ENCODE assay signal across 1 cellular context in the genomic region with DNA sequence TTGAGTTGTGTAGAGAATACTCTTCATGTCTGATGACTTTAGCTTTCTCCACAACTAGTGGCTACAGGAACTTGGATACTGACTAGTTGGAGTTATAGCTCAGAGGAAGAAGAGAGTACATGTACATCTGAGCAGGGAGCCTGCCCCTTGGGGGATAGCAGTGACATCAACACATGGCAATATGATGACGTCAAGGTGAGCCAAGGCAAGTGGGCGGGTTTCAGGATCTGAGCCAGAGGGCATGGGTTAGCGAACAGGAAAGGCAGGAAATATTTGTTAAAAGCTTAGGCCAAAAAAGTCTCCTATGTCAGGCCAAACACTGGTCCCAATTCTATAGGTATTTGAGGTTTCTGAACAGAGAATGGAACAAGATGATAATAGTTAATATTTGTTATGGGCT.
TF ChIP-seq lines count a peak whose summit lies in the region.

No MANE protein-coding gene starts in this region.

TF ChIP-seq in HEK293, 187 proteins besides CTCF, POLR2A, EP300 and RAD21 (continued from another document):
- TF ChIP-seq ZNF394 (tag by site-specific recombination; IDR thresholded peaks at IDR 0.05; ENCODE audit: borderline replicate concordance) (peak; percentile 27; the same call in 1 of the 2 replicates), ZBTB21 (tag by site-specific recombination; IDR thresholded peaks at IDR 0.05) (peak; percentile 98), ZEB2 (tag by site-specific recombination; IDR thresholded peaks at IDR 0.05) (peak; percentile 59; the same call in 1 of the 2 replicates), SP2 (tag by site-specific recombination; IDR thresholded peaks at IDR 0.05) (peak; percentile 15; the same call in 1 of the 2 replicates), ZNF629 (tag by site-specific recombination; IDR thresholded peaks at IDR 0.05) (peak; percentile 97), ZNF510 (tag by site-specific recombination; IDR thresholded peaks at IDR 0.05; ENCODE audit: insufficient replicate concordance) (no peak), ZNF366 (tag by site-specific recombination; conservative IDR thresholded peaks at IDR 0.05) (peak; percentile 88), KLF1 (tag by site-specific recombination; IDR thresholded peaks at IDR 0.05) (no peak), ZNF132 (tag by site-specific recombination; IDR thresholded peaks at IDR 0.05; ENCODE audit: borderline replicate concordance) (no peak), GLIS1 (tag by site-specific recombination; IDR thresholded peaks at IDR 0.05) (0 out of 2 replicates have a peak, but pooled peaks have one; percentile 40), ZNF660 (tag by site-specific recombination; IDR thresholded peaks at IDR 0.05) (peak; percentile 58; the same call in 1 of the 2 replicates), ZNF426 (tag by site-specific recombination; IDR thresholded peaks at IDR 0.05) (no peak), ZNF24 (tag by site-specific recombination; IDR thresholded peaks at IDR 0.05) (0 out of 2 replicates have a peak, but pooled peaks have one; percentile 28), ZNF23 (tag by site-specific recombination; IDR thresholded peaks at IDR 0.05; ENCODE audit: borderline replicate concordance) (no peak), ZSCAN16 (tag by site-specific recombination; IDR thresholded peaks at IDR 0.05) (no peak), ZNF701 (tag by site-specific recombination; IDR thresholded peaks at IDR 0.05) (no peak), SP7 (tag by site-specific recombination; IDR thresholded peaks at IDR 0.05) (peak; percentile 73), KLF8 (tag by site-specific recombination; IDR thresholded peaks at IDR 0.05) (peak; percentile 72; the same call in 1 of the 2 replicates), PRDM1 (tag by site-specific recombination; IDR thresholded peaks at IDR 0.05) (0 out of 2 replicates have a peak, but pooled peaks have one; percentile 3)
- TF ChIP-seq, protein P1, sequence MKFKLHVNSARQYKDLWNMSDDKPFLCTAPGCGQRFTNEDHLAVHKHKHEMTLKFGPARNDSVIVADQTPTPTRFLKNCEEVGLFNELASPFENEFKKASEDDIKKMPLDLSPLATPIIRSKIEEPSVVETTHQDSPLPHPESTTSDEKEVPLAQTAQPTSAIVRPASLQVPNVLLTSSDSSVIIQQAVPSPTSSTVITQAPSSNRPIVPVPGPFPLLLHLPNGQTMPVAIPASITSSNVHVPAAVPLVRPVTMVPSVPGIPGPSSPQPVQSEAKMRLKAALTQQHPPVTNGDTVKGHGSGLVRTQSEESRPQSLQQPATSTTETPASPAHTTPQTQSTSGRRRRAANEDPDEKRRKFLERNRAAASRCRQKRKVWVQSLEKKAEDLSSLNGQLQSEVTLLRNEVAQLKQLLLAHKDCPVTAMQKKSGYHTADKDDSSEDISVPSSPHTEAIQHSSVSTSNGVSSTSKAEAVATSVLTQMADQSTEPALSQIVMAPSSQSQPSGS (tag by site-specific recombination; IDR thresholded peaks at IDR 0.05; ENCODE audit: low read depth), result peak; percentile 97
- TF ChIP-seq, protein P2, sequence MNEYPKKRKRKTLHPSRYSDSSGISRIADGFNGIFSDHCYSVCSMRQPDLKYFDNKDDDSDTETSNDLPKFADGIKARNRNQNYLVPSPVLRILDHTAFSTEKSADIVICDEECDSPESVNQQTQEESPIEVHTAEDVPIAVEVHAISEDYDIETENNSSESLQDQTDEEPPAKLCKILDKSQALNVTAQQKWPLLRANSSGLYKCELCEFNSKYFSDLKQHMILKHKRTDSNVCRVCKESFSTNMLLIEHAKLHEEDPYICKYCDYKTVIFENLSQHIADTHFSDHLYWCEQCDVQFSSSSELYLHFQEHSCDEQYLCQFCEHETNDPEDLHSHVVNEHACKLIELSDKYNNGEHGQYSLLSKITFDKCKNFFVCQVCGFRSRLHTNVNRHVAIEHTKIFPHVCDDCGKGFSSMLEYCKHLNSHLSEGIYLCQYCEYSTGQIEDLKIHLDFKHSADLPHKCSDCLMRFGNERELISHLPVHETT (tag by site-specific recombination; IDR thresholded peaks at IDR 0.05), result peak; percentile 73
- TF ChIP-seq, protein P3, sequence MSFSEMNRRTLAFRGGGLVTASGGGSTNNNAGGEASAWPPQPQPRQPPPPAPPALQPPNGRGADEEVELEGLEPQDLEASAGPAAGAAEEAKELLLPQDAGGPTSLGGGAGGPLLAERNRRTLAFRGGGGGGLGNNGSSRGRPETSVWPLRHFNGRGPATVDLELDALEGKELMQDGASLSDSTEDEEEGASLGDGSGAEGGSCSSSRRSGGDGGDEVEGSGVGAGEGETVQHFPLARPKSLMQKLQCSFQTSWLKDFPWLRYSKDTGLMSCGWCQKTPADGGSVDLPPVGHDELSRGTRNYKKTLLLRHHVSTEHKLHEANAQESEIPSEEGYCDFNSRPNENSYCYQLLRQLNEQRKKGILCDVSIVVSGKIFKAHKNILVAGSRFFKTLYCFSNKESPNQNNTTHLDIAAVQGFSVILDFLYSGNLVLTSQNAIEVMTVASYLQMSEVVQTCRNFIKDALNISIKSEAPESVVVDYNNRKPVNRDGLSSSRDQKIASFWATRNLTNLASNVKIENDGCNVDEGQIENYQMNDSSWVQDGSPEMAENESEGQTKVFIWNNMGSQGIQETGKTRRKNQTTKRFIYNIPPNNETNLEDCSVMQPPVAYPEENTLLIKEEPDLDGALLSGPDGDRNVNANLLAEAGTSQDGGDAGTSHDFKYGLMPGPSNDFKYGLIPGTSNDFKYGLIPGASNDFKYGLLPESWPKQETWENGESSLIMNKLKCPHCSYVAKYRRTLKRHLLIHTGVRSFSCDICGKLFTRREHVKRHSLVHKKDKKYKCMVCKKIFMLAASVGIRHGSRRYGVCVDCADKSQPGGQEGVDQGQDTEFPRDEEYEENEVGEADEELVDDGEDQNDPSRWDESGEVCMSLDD (tag by site-specific recombination; IDR thresholded peaks at IDR 0.05), result peak; percentile 61; the same call in 1 of the 2 replicates
